Comparison of ENCODE assay signal across 9 cellular contexts in genomic region chr19:45509692-45510015, GRCh38. TPM values are rescaled to one million over a fixed set of nuclear protein-coding genes. Genes with fewer than 3 reads are reported as not detected.
DNase-seq lines count a peak whose midpoint lies in the region; ATAC-seq and TF ChIP-seq lines count a peak whose summit lies in the region.
"Had no signal": no experiment of that assay in that cellular context is flagged by ENCODE, and none has a peak within 500 bp of the region (broad histone marks: within the 10 kb centered on the region; RNA-seq: fewer than 3 reads in every experiment).

No MANE protein-coding gene starts in this region.

- peak overlapping the region; percentile 90 for H3K27ac ChIP-seq in CD4-positive, alpha-beta memory T cell (ENCODE audit: low read depth, low read length)
- H3K27ac ChIP-seq in PC-9 (peak overlapping the region; percentile 8; the same call in 1 of the 2 replicates), epithelial cell of prostate (peak overlapping the region; percentile 95), parathyroid adenoma (peak overlapping the region; percentile 81)

- POLR2A ChIA-PET in CD4-positive, alpha-beta memory T cell (lab: Charles Lee; ENCODE audit: partially characterized antibody), result interaction anchor here (0.8 to 1.0 kb wide), 3 partner anchors 10 to 132 kb away, joined by 3 to 5 read pairs (median 4); no protein-coding TSS in a partner anchor
- POLR2A ChIA-PET in PC-9 (lab: Charles Lee; ENCODE audit: unreplicated experiment), result no interaction called here

- no peaks in the 10 kb centered on the region for H3K9me2 ChIP-seq in PC-9 (ENCODE audit: insufficient read depth)

- H3F3A ChIP-seq in PC-9 (ENCODE audit: insufficient read depth, low read depth), result peaks cover 44% of the 10 kb centered on the region

- H3K27me3 Mint-ChIP-seq in CD4-positive, alpha-beta memory T cell, result no peaks in the 10 kb centered on the region

- H3K36me3 ChIP-seq in CD4-positive, alpha-beta memory T cell (ENCODE audit: insufficient read depth, low read length), result no peaks in the 10 kb centered on the region
- H3K36me3 ChIP-seq in PC-9 (ENCODE audit: low read depth) (no peaks in the 10 kb centered on the region; the same call in 1 of the 2 replicates), parathyroid adenoma (ENCODE audit: control insufficient read depth, insufficient read depth, low read length) (no peaks in the 10 kb centered on the region)

- H3K27me3 ChIP-seq in CD4-positive, alpha-beta memory T cell (ENCODE audit: insufficient read depth, low read length), result no peaks in the 10 kb centered on the region
- no peaks in the 10 kb centered on the region for H3K27me3 ChIP-seq in PC-9 (ENCODE audit: insufficient read depth, low read depth)
- no peaks in the 10 kb centered on the region for H3K27me3 ChIP-seq in parathyroid adenoma (ENCODE audit: control insufficient read depth, insufficient read depth, low read length)

- H3K4me1 ChIP-seq in CD4-positive, alpha-beta memory T cell (ENCODE audit: insufficient read depth, low read length), result peaks cover 63% of the 10 kb centered on the region
- H3K4me1 ChIP-seq in PC-9 (replicated peaks; ENCODE audit: insufficient read depth), result peaks cover 42% of the 10 kb centered on the region
- peaks cover 11% of the 10 kb centered on the region for H3K4me1 ChIP-seq in parathyroid adenoma

- H3K4me2 ChIP-seq in PC-9 (peak overlapping the region; percentile 99), parathyroid adenoma (ENCODE audit: low read length) (peak overlapping the region; percentile 84)

- peak overlapping the region in 1 of 2 donors; percentile 95 for H3K4me3 ChIP-seq in CD4-positive, alpha-beta memory T cell (ENCODE audit: low read length in 2 of 2)
- peak overlapping the region; percentile 97; the same call in 1 of the 2 replicates for H3K4me3 ChIP-seq in PC-9
- H3K4me3 ChIP-seq in parathyroid adenoma (ENCODE audit: low read depth, low read length), result no peak overlapping the region

- CTCF ChIA-PET in CD4-positive, alpha-beta memory T cell (lab: Charles Lee; ENCODE audit: partially characterized antibody), result interaction anchor here (1.6 kb wide), 1 partner anchor 133 kb away, joined by 4 read pairs; no protein-coding TSS in a partner anchor
- CTCF ChIA-PET in PC-9 (lab: Charles Lee), result interaction anchor here (0.7 kb wide), 1 partner anchor 13 kb away, joined by 3 read pairs; no protein-coding TSS in a partner anchor

- H2AFZ ChIP-seq in PC-9, result no peak overlapping the region
- peak overlapping the region; percentile 59 for H2AFZ ChIP-seq in parathyroid adenoma

- H3K9ac ChIP-seq in parathyroid adenoma, result no peak overlapping the region

- BruUV-seq in PC-9 (replicated peaks; lab: Mats Ljungman, UMichigan), result no TSS peak

- intact Hi-C loops in CD4-positive, alpha-beta memory T cell (cut with micrococcal nuclease), result no loop called here
- intact Hi-C loops in PC-9 (cut with micrococcal nuclease; ENCODE audit: unreplicated experiment), result loop anchor here (5.0 kb wide), 1 partner anchor 133 kb away; no protein-coding TSS in a partner anchor

- no peak for TF ChIP-seq CTCF in PC-9 (conservative IDR thresholded peaks at IDR 0.05)
- TF ChIP-seq CTCF in parathyroid adenoma (IDR thresholded peaks at IDR 0.05), result no peak

- H3K4me1 Mint-ChIP-seq in CD4-positive, alpha-beta memory T cell, result peaks cover 33 to 79% (median 51%) of the 10 kb centered on the region in 4 donors

- peaks cover 0 to 17% of the 10 kb centered on the region in 2 donors for H3K36me3 Mint-ChIP-seq in CD4-positive, alpha-beta memory T cell

- H3K79me2 ChIP-seq in PC-9 (ENCODE audit: low read depth) (peaks cover 82% of the 10 kb centered on the region), parathyroid adenoma (peaks cover 15% of the 10 kb centered on the region)

- no peaks in the 10 kb centered on the region for H3K9me3 ChIP-seq in CD4-positive, alpha-beta memory T cell (ENCODE audit: control insufficient read depth in 1 of 2, low read length in 2 of 2)
- H3K9me3 ChIP-seq in PC-9 (ENCODE audit: insufficient read depth, low read depth) (no peaks in the 10 kb centered on the region), parathyroid adenoma (ENCODE audit: control insufficient read depth, low read length) (no peaks in the 10 kb centered on the region)

- no peak for ATAC-seq in GM19324 (IDR thresholded peaks at IDR 0.05; ENCODE audit: low FRiP score, unreplicated experiment)

- peaks cover 49% of the 10 kb centered on the region for H4K20me1 ChIP-seq in PC-9 (ENCODE audit: insufficient read depth)

- H3K27ac Mint-ChIP-seq in CD4-positive, alpha-beta memory T cell, result peak overlapping the region; percentile 75 to 99 (median 89)

- H3K4me3 Mint-ChIP-seq in CD4-positive, alpha-beta memory T cell, result peak overlapping the region; percentile 87 to 97 (median 95)

- DNase-seq in CD4-positive, alpha-beta memory T cell, result no peak
- no peak for DNase-seq in PC-9
- DNase-seq in epithelial cell of prostate (ENCODE audit: low read depth, low spot score), result no peak
- DNase-seq in SKM-1 treated with dmso at 0.1 percent for 144 hours (lab: John Stamatoyannopoulos, UW; ENCODE audit: unreplicated experiment), result no peak
- no peak for DNase-seq in NK-92 treated with Interleukin-12 subunit alpha and Interleukin-12 subunit beta, amount 100 ng/mL, for 24 hours (lab: John Stamatoyannopoulos, UW)
- no peak for DNase-seq in cerebellum (ENCODE audit: low spot score)
- DNase-seq: NCI-H1694 treated with DMSO at 0.1 percent for 48 hours had no signal

- H3K9me3 Mint-ChIP-seq in CD4-positive, alpha-beta memory T cell, result peaks cover 0 to 2% (median 0%) of the 10 kb centered on the region in 8 donors

RNA-seq across cellular contexts. Expression of gene VASP, which starts 2.4 kb away (rescaled TPM):
- 10 to 100 TPM; 89.8 to 92.8 TPM for total RNA-seq in CD4-positive, alpha-beta memory T cell
- polyA plus RNA-seq in CD4-positive, alpha-beta memory T cell, result 10 to 100 TPM; 49.1 to 53.4 TPM
- total RNA-seq in PC-9 (2021) (123 and 155 TPM in 2 replicates), cerebellum (11.2 TPM)

RNA-seq across cellular contexts. Expression of gene PPM1N, which starts 11.4 kb away (rescaled TPM):
- 1 to 10 TPM; 5.8 to 7.9 TPM for total RNA-seq in CD4-positive, alpha-beta memory T cell
- polyA plus RNA-seq in CD4-positive, alpha-beta memory T cell, result 1 to 10 TPM; 3.7 to 4.0 TPM
- total RNA-seq in PC-9 (2021) (5.0 and 9.5 TPM in 2 replicates), cerebellum (not detected)

RNA-seq across cellular contexts. Expression of gene RTN2, which starts 12.8 kb away (rescaled TPM):
- 1 to 10 TPM in 1 of 2 experiments, under 1 TPM in 1; 0.14 to 1.1 TPM for total RNA-seq in CD4-positive, alpha-beta memory T cell
- polyA plus RNA-seq in CD4-positive, alpha-beta memory T cell, result under 1 TPM in 1 of 2 donors, not detected in 1; 0.48 TPM
- 49.6 and 50.1 TPM in 2 replicates for total RNA-seq in PC-9 (2021)
- 36.0 TPM for total RNA-seq in cerebellum

RNA-seq across cellular contexts. Expression of gene FOSB, which starts 41.9 kb away (rescaled TPM):
- total RNA-seq in CD4-positive, alpha-beta memory T cell, result 1 to 10 TPM; 4.2 to 4.7 TPM
- 10 to 100 TPM; 12.5 to 17.1 TPM for polyA plus RNA-seq in CD4-positive, alpha-beta memory T cell
- total RNA-seq in PC-9 (2021) (7.9 and 16.5 TPM in 2 replicates), cerebellum (2.5 TPM)

Comparison
In these comparisons a context has a peak if more than half of its experiments do, and no peak if none do; other contexts are left out.
1. H3K27ac ChIP-seq: peak in every context shown above with its lines; median percentile 95 in epithelial cell of prostate; 90 in CD4-positive, alpha-beta memory T cell; 81 in parathyroid adenoma; 8 in PC-9.
2. RNA of gene RTN2, which starts 12.8 kb away (total RNA-seq): 49.6 to 50.1 TPM in PC-9 and 36.0 TPM in cerebellum (single experiment); 0.14 to 1.1 TPM in CD4-positive, alpha-beta memory T cell; every median in the first group is over 10 times any median in the second.